ENCODE assay signal across 8 cellular contexts in genomic region chr6:169831450-169832246, GRCh38.
DNase-seq lines count a peak whose midpoint lies in the region; ATAC-seq, FAIRE-seq and TF ChIP-seq lines count a peak whose summit lies in the region.

No MANE protein-coding gene starts in this region.

- no peaks in the 10 kb centered on the region for H3K36me3 Mint-ChIP-seq in Calu3 (ENCODE audit: insufficient read depth, unreplicated experiment)

- peaks cover 27% of the 10 kb centered on the region for H3K27me3 Mint-ChIP-seq in Calu3 (ENCODE audit: unreplicated experiment)

- ATAC-seq in GM21381 (IDR thresholded peaks at IDR 0.05; ENCODE audit: unreplicated experiment) = no peak

- dilution Hi-C loops in mammary epithelial cell (cut with HindIII; ENCODE audit: low sequenced_read_pairs) = loop anchor here (10.0 to 25.0 kb wide), 3 partner anchors 133 to 433 kb away; no protein-coding TSS in a partner anchor
- dilution Hi-C loops in keratinocyte (cut with MboI; ENCODE audit: extremely low pct_ligation_motif_present, low sequenced_read_pairs) = loop anchor here (25.0 kb wide), 1 partner anchor 306 kb away; no protein-coding TSS in a partner anchor

- TF ChIP-seq CTCF in Calu3 (IDR thresholded peaks at IDR 0.05; ENCODE audit: unreplicated experiment) = peak; percentile 71
- peak; percentile 89 to 90 for TF ChIP-seq CTCF in mammary epithelial cell (conservative IDR thresholded peaks at IDR 0.05 in 1 of 2, IDR thresholded peaks at IDR 0.05 in 1 of 2; ENCODE audit: extremely low read depth in 1 of 2, insufficient read depth in 1 of 2, low read depth in 1 of 2, low read length in 2 of 2)
- TF ChIP-seq CTCF in keratinocyte (optimal IDR thresholded peaks at IDR 0.05 in 1 of 3, IDR thresholded peaks at IDR 0.05 in 1 of 3, conservative IDR thresholded peaks at IDR 0.05 in 1 of 3; ENCODE audit: extremely low read depth in 1 of 3, insufficient read depth in 2 of 3, low read length in 3 of 3) = peak; percentile 94 to 99 (median 95)

- no peaks in the 10 kb centered on the region for H3K36me3 ChIP-seq in mammary epithelial cell (ENCODE audit: insufficient read depth, low read length)
- no peaks in the 10 kb centered on the region for H3K36me3 ChIP-seq in keratinocyte (ENCODE audit: control insufficient read depth in 2 of 2, extremely low read depth in 1 of 2, insufficient read depth in 2 of 2, low read length in 2 of 2)

- no peaks in the 10 kb centered on the region for H3K79me2 ChIP-seq in mammary epithelial cell (ENCODE audit: insufficient read depth, low read length)
- no peaks in the 10 kb centered on the region for H3K79me2 ChIP-seq in keratinocyte (ENCODE audit: control insufficient read depth, insufficient read depth, low read length)

- H3K27me3 ChIP-seq in mammary epithelial cell (ENCODE audit: insufficient read depth, low read length) = no peaks in the 10 kb centered on the region
- H3K27me3 ChIP-seq in keratinocyte (ENCODE audit: control insufficient read depth, extremely low read depth, insufficient read depth, low read length) = no peaks in the 10 kb centered on the region

- H3K4me1 ChIP-seq in mammary epithelial cell (ENCODE audit: insufficient read depth, low read length) (peaks cover 20% of the 10 kb centered on the region), keratinocyte (ENCODE audit: control insufficient read depth, extremely low read depth, insufficient read depth, low read length) (peaks cover 24% of the 10 kb centered on the region)

- H4K20me1 ChIP-seq in mammary epithelial cell (ENCODE audit: insufficient read depth, low read length) (no peaks in the 10 kb centered on the region), keratinocyte (ENCODE audit: control insufficient read depth, extremely low read depth, insufficient read depth, low read length) (no peaks in the 10 kb centered on the region)

- intact Hi-C loops in Calu3 (cut with micrococcal nuclease; ENCODE audit: unreplicated experiment) (loop anchor here (5.0 kb wide), 2 partner anchors 461 to 686 kb away; partner anchors contain the start of gene DLL1), mammary epithelial cell (cut with micrococcal nuclease) (loop anchor here (1.0 to 10.0 kb wide), 10 partner anchors 41 to 698 kb away; partner anchors contain the start of gene FAM120B)

- BruUV-seq in Calu3 (replicated peaks; lab: Mats Ljungman, UMichigan) (no TSS peak), mammary epithelial cell (replicated peaks; lab: Mats Ljungman, UMichigan) (no TSS peak)

- H3K9me3 Mint-ChIP-seq in Calu3 (ENCODE audit: low read depth, unreplicated experiment) = peaks cover 2% of the 10 kb centered on the region

- H3K4me3 ChIP-seq in mammary epithelial cell (replicated peaks in 1 of 3; ENCODE audit: insufficient read depth in 1 of 3, low read depth in 2 of 3, low read length in 3 of 3) (no peak overlapping the region), keratinocyte (ENCODE audit: control insufficient read depth in 2 of 3, extremely low read depth in 1 of 3, insufficient read depth in 2 of 3, low read depth in 1 of 3, low read length in 3 of 3) (peak overlapping the region in 1 of 3 experiments; percentile 7)

- no peaks in the 10 kb centered on the region for H3K9me1 ChIP-seq in keratinocyte (ENCODE audit: control insufficient read depth, extremely low read depth, insufficient read depth, low read length)

- CTCF ChIA-PET in Calu3 (lab: Charles Lee) (interaction anchor here (0.7 to 2.1 kb wide), 5 partner anchors 42 to 698 kb away, joined by 3 to 12 read pairs (median 7); no protein-coding TSS in a partner anchor), mammary epithelial cell (lab: Charles Lee; ENCODE audit: low non-redundant PET) (interaction anchor here (0.6 to 1.3 kb wide), 6 partner anchors 27 to 461 kb away, joined by 3 to 21 read pairs (median 5); partner anchors contain the start of gene DLL1)

- H3K27ac Mint-ChIP-seq in Calu3 (ENCODE audit: unreplicated experiment) = peak overlapping the region; percentile 48

- FAIRE-seq in keratinocyte (lab: Jason Lieb, UNC) = peak; percentile 83

- H3K27ac ChIP-seq in mammary epithelial cell (ENCODE audit: insufficient read depth, low read depth, low read length) = no peak overlapping the region
- H3K27ac ChIP-seq in keratinocyte (ENCODE audit: control insufficient read depth, insufficient read depth, low read length) = no peak overlapping the region

- peak overlapping the region; percentile 70 for H3K4me3 Mint-ChIP-seq in Calu3 (ENCODE audit: low read depth, unreplicated experiment)

- H3K4me1 Mint-ChIP-seq in Calu3 (ENCODE audit: low read depth, unreplicated experiment) = peaks cover 21% of the 10 kb centered on the region

- H2AFZ ChIP-seq in mammary epithelial cell (ENCODE audit: low read depth, low read length) (peak overlapping the region; percentile 51), keratinocyte (ENCODE audit: control insufficient read depth, low read length) (peak overlapping the region; percentile 3)

- H3K9me3 ChIP-seq in mammary epithelial cell (replicated peaks; ENCODE audit: insufficient read depth, low read length) = no peaks in the 10 kb centered on the region
- H3K9me3 ChIP-seq in keratinocyte (ENCODE audit: control insufficient read depth, low read depth, low read length) = no peaks in the 10 kb centered on the region

- H3K9ac ChIP-seq in mammary epithelial cell (ENCODE audit: insufficient read depth, low read length) (no peak overlapping the region), keratinocyte (ENCODE audit: control insufficient read depth, extremely low read depth, insufficient read depth, low read length) (no peak overlapping the region)

- WGBS in mammary epithelial cell (ENCODE audit: low coverage, missing lambda C conversion rate) = 53% methylated on average over 27 of the region's 32 CpGs

- H3K4me2 ChIP-seq in mammary epithelial cell (ENCODE audit: insufficient read depth, low read depth, low read length) = no peak overlapping the region
- peak overlapping the region; percentile 29 for H3K4me2 ChIP-seq in keratinocyte (ENCODE audit: control insufficient read depth, extremely low read depth, insufficient read depth, low read depth, low read length)

- in situ Hi-C loops in mammary epithelial cell (cut with MboI; ENCODE audit: low sequenced_read_pairs in 2 of 2) = loop anchor here in 1 of 2 donors (25.0 kb wide), 1 partner anchor 456 kb away; the partner anchor contains the start of gene DLL1

- DNase-seq in Calu3 (peak; percentile 78), H4 (ENCODE audit: low spot score) (peak; percentile 36), NCI-H2029 treated with DMSO at 0.1 percent for 48 hours (lab: John Stamatoyannopoulos, UW) (peak; percentile 76), mammary epithelial cell (peak; percentile 40), keratinocyte (ENCODE audit: low read depth, low spot score) (no peak)
- DNase-seq in activated CD4-positive, CD25-positive, alpha-beta regulatory T cell treated with anti-CD3 and anti-CD28 coated beads, Interleukin-2, amount 50 U/mL, for 16 hours (ENCODE audit: low read depth, low spot score) = peak; percentile 37
- peak; percentile 80 for DNase-seq in stimulated activated CD4-positive, alpha-beta T cell treated with anti-CD3 and anti-CD28 coated beads, Interleukin-15, amount 100 ng/mL, for 24 hours
